15 cellular contexts compared by ENCODE assay signal in genomic region chr2:98484652-98485452, GRCh38. TPM values are rescaled to one million over a fixed set of nuclear protein-coding genes. Genes with fewer than 3 reads are reported as not detected.
DNase-seq lines count a peak whose midpoint lies in the region; ATAC-seq, FAIRE-seq and TF ChIP-seq lines count a peak whose summit lies in the region.
"Had no signal": no experiment of that assay in that cellular context is flagged by ENCODE, and none has a peak within 500 bp of the region (broad histone marks: within the 10 kb centered on the region; RNA-seq: fewer than 3 reads in every experiment).

No MANE protein-coding gene starts in this region.

- peaks cover 93% of the 10 kb centered on the region for H3K4me1 Mint-ChIP-seq in activated CD4-positive, alpha-beta T cell treated with anti-CD3 and anti-CD28 coated beads, Interleukin-2, amount 10 ng/mL, durations not matched to agents 24 days and 14 days

- H3K9me2 ChIP-seq in PC-3 (replicated peaks; ENCODE audit: low read length), result no peaks in the 10 kb centered on the region

- no peak overlapping the region for H2AFZ ChIP-seq in PC-3 (ENCODE audit: low read length)
- H2AFZ ChIP-seq in GM12878 (ENCODE audit: control insufficient read depth, low read depth, low read length), result no peak overlapping the region

- no peaks in the 10 kb centered on the region for H3K27me3 Mint-ChIP-seq in activated CD4-positive, alpha-beta T cell treated with anti-CD3 and anti-CD28 coated beads, Interleukin-2, amount 10 ng/mL, durations not matched to agents 24 days and 14 days

- H3K4me1 ChIP-seq in PC-3 (ENCODE audit: insufficient read depth, low read length), result peaks cover 60% of the 10 kb centered on the region
- H3K4me1 ChIP-seq in GM12878 (ENCODE audit: control insufficient read depth, insufficient read depth, low read length), result peaks cover 93% of the 10 kb centered on the region
- peaks cover 0 to 77% (median 55%) of the 10 kb centered on the region in 4 donors for H3K4me1 ChIP-seq in sigmoid colon
- peaks cover 81% of the 10 kb centered on the region for H3K4me1 ChIP-seq in left ventricle myocardium inferior
- H3K4me1 ChIP-seq: uterus had no signal

- no peak for TF ChIP-seq EP300 in GM12878 (IDR thresholded peaks at IDR 0.05; ENCODE audit: borderline replicate concordance in 1 of 2, control insufficient read depth in 1 of 2, low read depth in 2 of 2, low read length in 2 of 2)
- no peak for TF ChIP-seq EP300 in sigmoid colon (IDR thresholded peaks at IDR 0.05)

- no peaks in the 10 kb centered on the region for H3F3A ChIP-seq in PC-3 (ENCODE audit: low read length, unreplicated experiment)

- intact Hi-C loops in activated CD4-positive, alpha-beta T cell treated with anti-CD3 and anti-CD28 coated beads, Interleukin-2, amount 10 ng/mL, durations not matched to agents 24 days and 14 days (cut with micrococcal nuclease), result no loop called here
- intact Hi-C loops in PC-3 (cut with micrococcal nuclease), result no loop called here
- intact Hi-C loops in GM12878 (cut with micrococcal nuclease; ENCODE audit: unreplicated experiment), result loop anchor here (5.0 kb wide), 2 partner anchors 38 to 73 kb away; no protein-coding TSS in a partner anchor
- intact Hi-C loops in sigmoid colon (cut with DNase I), result no loop called here
- intact Hi-C loops in left ventricle myocardium inferior (cut with micrococcal nuclease), result no loop called here

- no peaks in the 10 kb centered on the region for H4K20me1 ChIP-seq in PC-3 (ENCODE audit: low read length)
- H4K20me1 ChIP-seq in GM12878 (ENCODE audit: control insufficient read depth, insufficient read depth), result no peaks in the 10 kb centered on the region

- H3K79me2 ChIP-seq in PC-3 (ENCODE audit: low read length), result peaks cover 82% of the 10 kb centered on the region
- H3K79me2 ChIP-seq in GM12878 (ENCODE audit: control insufficient read depth, insufficient read depth, low read length), result peaks cover 94% of the 10 kb centered on the region

- TF ChIP-seq POLR2A in GM12878 (IDR thresholded peaks at IDR 0.05; ENCODE audit: low read depth, low read length) (no peak), sigmoid colon (IDR thresholded peaks at IDR 0.05) (no peak)

- CTCF ChIA-PET in PC-3 (lab: Charles Lee) (no interaction called here), GM12878 (lab: Yijun Ruan, JAX) (interaction anchor here (0.9 to 6.6 kb wide), 6 partner anchors 9 to 38 kb away, joined by 3 to 64 read pairs (median 6); no protein-coding TSS in a partner anchor)

- ATAC-seq in PC-3 (no peak), GM12878 (no peak), HG02885 (IDR thresholded peaks at IDR 0.05; ENCODE audit: poor library complexity, unreplicated experiment) (no peak)

- TF ChIP-seq CTCF in PC-3 (conservative IDR thresholded peaks at IDR 0.05; ENCODE audit: low read depth, low read length), result no peak
- no peak for TF ChIP-seq CTCF in GM12878 (IDR thresholded peaks at IDR 0.05 in 2 of 3, conservative IDR thresholded peaks at IDR 0.05 in 1 of 3; ENCODE audit: control insufficient read depth in 2 of 3, extremely low read depth in 1 of 3, insufficient read depth in 1 of 3, low read depth in 3 of 3, low read length in 3 of 3)
- TF ChIP-seq CTCF in sigmoid colon (IDR thresholded peaks at IDR 0.05), result no peak
- TF ChIP-seq CTCF in left ventricle myocardium inferior (IDR thresholded peaks at IDR 0.05; ENCODE audit: borderline replicate concordance), result no peak

- no TSS peak for BruUV-seq in PC-3 (replicated peaks; lab: Mats Ljungman, UMichigan)
- no TSS peak for BruUV-seq in GM12878 (replicated peaks; lab: Mats Ljungman, UMichigan)

- H3K4me3 ChIP-seq in PC-3 (ENCODE audit: low read length) (no peak overlapping the region), GM12878 (no peak overlapping the region), sigmoid colon (no peak overlapping the region), left ventricle myocardium inferior (no peak overlapping the region)
- H3K4me3 ChIP-seq: right lobe of liver, uterus had no signal

- H3K27me3 ChIP-seq in PC-3 (ENCODE audit: low read length) (no peaks in the 10 kb centered on the region), GM12878 (replicated peaks in 1 of 2; ENCODE audit: control insufficient read depth in 2 of 2, insufficient read depth in 2 of 2, low read length in 1 of 2) (no peaks in the 10 kb centered on the region), sigmoid colon (no peaks in the 10 kb centered on the region), left ventricle myocardium inferior (ENCODE audit: low read depth) (no peaks in the 10 kb centered on the region)
- H3K27me3 ChIP-seq: brain microvascular endothelial cell, right lobe of liver, uterus had no signal

- H3K9me3 ChIP-seq in PC-3 (ENCODE audit: low read length), result no peaks in the 10 kb centered on the region
- no peaks in the 10 kb centered on the region for H3K9me3 ChIP-seq in GM12878 (replicated peaks; ENCODE audit: control insufficient read depth, insufficient read depth, low read length)
- no peaks in the 10 kb centered on the region for H3K9me3 ChIP-seq in sigmoid colon
- H3K9me3 ChIP-seq in left ventricle myocardium inferior (replicated peaks), result no peaks in the 10 kb centered on the region
- H3K9me3 ChIP-seq: right lobe of liver, uterus had no signal

- peak overlapping the region; percentile 96 for H3K27ac ChIP-seq in PC-3 (ENCODE audit: low read length)
- peak overlapping the region; percentile 89 for H3K27ac ChIP-seq in GM12878 (ENCODE audit: control insufficient read depth, insufficient read depth)
- H3K27ac ChIP-seq in sigmoid colon, result no peak overlapping the region
- H3K27ac ChIP-seq in left ventricle myocardium inferior (replicated peaks), result no peak overlapping the region
- H3K27ac ChIP-seq: brain microvascular endothelial cell, right lobe of liver, uterus had no signal

- FAIRE-seq in GM12878 (lab: Jason Lieb, UNC), result no peak

- peak overlapping the region; percentile 48 for H3K4me3 Mint-ChIP-seq in activated CD4-positive, alpha-beta T cell treated with anti-CD3 and anti-CD28 coated beads, Interleukin-2, amount 10 ng/mL, durations not matched to agents 24 days and 14 days
- H3K4me3 Mint-ChIP-seq: nephron progenitor cell had no signal

- no peak for DNase-seq in activated CD4-positive, alpha-beta T cell treated with anti-CD3 and anti-CD28 coated beads, Interleukin-2, amount 10 ng/mL, durations not matched to agents 24 days and 14 days
- no peak for DNase-seq in activated CD4-positive, alpha-beta T cell treated with anti-CD3 and anti-CD28 coated beads, Interleukin-2, amount 50 U/mL, for 4 hours
- peak; percentile 41 for DNase-seq in PC-3
- no peak for DNase-seq in GM12878 (ENCODE audit: low read depth, low spot score)
- peak; percentile 32 for DNase-seq in sigmoid colon
- DNase-seq in pons (ENCODE audit: low spot score), result no peak
- DNase-seq in left ventricle myocardium inferior, result no peak
- DNase-seq: brain microvascular endothelial cell; COR-L47; effector CD4-positive, alpha-beta T cell; nephron progenitor cell; right lobe of liver; stimulated activated CD4-positive, alpha-beta T cell treated with anti-CD3 and anti-CD28 coated beads, Interleukin-4, amount 100 ng/mL, for 24 hours; uterus had no signal

- H3K4me2 ChIP-seq in PC-3 (ENCODE audit: low read length) (peak overlapping the region; percentile 28; the same call in 1 of the 2 replicates), GM12878 (ENCODE audit: control insufficient read depth, insufficient read depth) (peak overlapping the region; percentile 15; the same call in 1 of the 2 replicates)

- in situ Hi-C loops in GM12878 (cut with MboI), result no loop called here

- TF ChIP-seq RAD21 in GM12878 (IDR thresholded peaks at IDR 0.05; ENCODE audit: insufficient read depth, low read depth, low read length), result no peak

- SMC1A ChIA-PET in GM12878 (lab: Charles Lee; ENCODE audit: uncharacterized antibody, unreplicated experiment), result interaction anchor here (0.8 to 24.6 kb wide), 4 partner anchors 8 to 26 kb away, joined by 3 to 816 read pairs (median 44); no protein-coding TSS in a partner anchor

- peaks cover 10% of the 10 kb centered on the region for H3K36me3 Mint-ChIP-seq in activated CD4-positive, alpha-beta T cell treated with anti-CD3 and anti-CD28 coated beads, Interleukin-2, amount 10 ng/mL, durations not matched to agents 24 days and 14 days (ENCODE audit: low read depth)

- POLR2A ChIA-PET in PC-3 (lab: Charles Lee; ENCODE audit: unreplicated experiment) (no interaction called here), GM12878 (lab: Charles Lee) (interaction anchor here (0.6 to 16.1 kb wide), 3 partner anchors 9 to 26 kb away, joined by 3 to 545 read pairs (median 3); no protein-coding TSS in a partner anchor)

- H3K9me3 Mint-ChIP-seq in activated CD4-positive, alpha-beta T cell treated with anti-CD3 and anti-CD28 coated beads, Interleukin-2, amount 10 ng/mL, durations not matched to agents 24 days and 14 days, result no peaks in the 10 kb centered on the region
- H3K9me3 Mint-ChIP-seq: nephron progenitor cell had no signal

- H3K9ac ChIP-seq in PC-3 (ENCODE audit: low read length) (no peak overlapping the region; the same call in 1 of the 2 replicates), GM12878 (ENCODE audit: control insufficient read depth, insufficient read depth, low read length) (no peak overlapping the region)

- peak overlapping the region; percentile 72 for H3K27ac Mint-ChIP-seq in activated CD4-positive, alpha-beta T cell treated with anti-CD3 and anti-CD28 coated beads, Interleukin-2, amount 10 ng/mL, durations not matched to agents 24 days and 14 days
- H3K27ac Mint-ChIP-seq: nephron progenitor cell had no signal

- H3K36me3 ChIP-seq in PC-3 (ENCODE audit: low read depth, low read length) (no peaks in the 10 kb centered on the region), GM12878 (ENCODE audit: control insufficient read depth in 2 of 2, insufficient read depth in 2 of 2, low read length in 1 of 2) (peaks cover under 1 to 8% of the 10 kb centered on the region in 2 experiments; a peak in 3 of 4 replicates), sigmoid colon (no peaks in the 10 kb centered on the region), left ventricle myocardium inferior (no peaks in the 10 kb centered on the region)
- H3K36me3 ChIP-seq: brain microvascular endothelial cell, right lobe of liver, uterus had no signal

- RAD21 ChIA-PET in GM12878 (lab: Charles Lee; ENCODE audit: unreplicated experiment), result interaction anchor here (0.6 to 9.1 kb wide), 12 partner anchors 10 to 228 kb away, joined by 3 to 200 read pairs (median 4); no protein-coding TSS in a partner anchor

- WGBS in GM12878 (ENCODE audit: insufficient coverage, insufficient replicate concordance, low lambda C conversion rate, missing lambda C conversion rate), result 98% methylated on average over 13 of the region's 13 CpGs
- WGBS in sigmoid colon, 2 donors, result 86 to 94% methylated on average over 13 of the region's 13 CpGs

RNA-seq across cellular contexts. Expression of gene INPP4A, which starts 40.2 kb away (rescaled TPM):
- 40.2 and 45.0 TPM in 2 replicates for total RNA-seq in activated CD4-positive, alpha-beta T cell treated with anti-CD3 and anti-CD28 coated beads, Interleukin-2, amount 10 ng/mL, durations not matched to agents 24 days and 14 days
- total RNA-seq in PC-3 (2014; rRNA removed), result 23.4 and 28.6 TPM in 2 replicates
- 373 and 420 TPM in 2 replicates for total RNA-seq in GM12878 (2013; cell fraction: nucleolus; rRNA removed)
- 37.9 and 42.8 TPM in 2 replicates for total RNA-seq in GM12878 (2014; rRNA removed)
- 24.0 and 24.1 TPM in 2 replicates for total RNA-seq in GM12878 (2014; rRNA removed; fragmentation: Illumina TruSeq; extraction: Trizol)
- total RNA-seq in GM12878 (2021), result 54.0 and 62.3 TPM in 2 replicates
- 10.5 TPM for polyA plus RNA-seq in GM12878 (2011; ENCODE audit: low read depth)
- 30.8 and 46.4 TPM in 2 replicates for polyA plus RNA-seq in GM12878 (2011; rRNA removed)
- 45.8 and 56.6 TPM in 2 replicates for polyA plus RNA-seq in GM12878 (2011; cell fraction: cytosol; rRNA removed)
- 403 and 492 TPM in 2 replicates for polyA plus RNA-seq in GM12878 (2011; cell fraction: nucleus; rRNA removed)
- polyA plus RNA-seq in GM12878 (2012), result 19.7 and 20.5 TPM in 2 replicates
- 20.4 and 27.4 TPM in 2 replicates for polyA plus RNA-seq in GM12878 (2014; fragmentation: Illumina TruSeq; extraction: Trizol)
- 1 to 10 TPM; 4.7 to 6.2 TPM for polyA plus RNA-seq in GM12878 (2014; fragmentation: Nextera tagmentation; extraction: Ambion mirVana)
- 32.7 and 40.3 TPM in 2 replicates for polyA plus RNA-seq in GM12878 (2014; rRNA removed)
- polyA plus RNA-seq in GM12878 (2016; fragmentation: Nextera tagmentation; extraction: Ambion mirVana), result 10 to 100 TPM; 41.1 to 45.9 TPM
- 220 and 303 TPM in 2 replicates for polyA minus RNA-seq in GM12878 (2011; rRNA and poly(A)+ RNA removed)
- polyA minus RNA-seq in GM12878 (2011; cell fraction: cytosol; rRNA and poly(A)+ RNA removed), result 32.1 and 33.5 TPM in 2 replicates
- 290 and 381 TPM in 2 replicates for polyA minus RNA-seq in GM12878 (2011; cell fraction: nucleus; rRNA and poly(A)+ RNA removed)
- total RNA-seq in sigmoid colon, result 10 to 100 TPM; 30.4 to 49.9 (median 39.9) TPM
- polyA plus RNA-seq in sigmoid colon, result 10 to 100 TPM in 1 of 3 donors, 1 to 10 TPM in 2; 1.8 to 12.2 (median 2.3) TPM
- 20.8 TPM for total RNA-seq in left ventricle myocardium inferior

Comparison
In these comparisons a context has a peak if more than half of its experiments do, and no peak if none do; other contexts are left out.
1. DNase-seq: peak in PC-3 (single experiment) and sigmoid colon (single experiment); none in activated CD4-positive, alpha-beta T cell treated with anti-CD3 and anti-CD28 coated beads, Interleukin-2, amount 10 ng/mL, durations not matched to agents 24 days and 14 days (single experiment), activated CD4-positive, alpha-beta T cell treated with anti-CD3 and anti-CD28 coated beads, Interleukin-2, amount 50 U/mL, for 4 hours (0 of 2), GM12878 (single experiment), pons (single experiment) and left ventricle myocardium inferior (single experiment).
2. H3K27ac ChIP-seq: peak in PC-3 (single experiment) and GM12878 (single experiment); none in sigmoid colon (0 of 4) and left ventricle myocardium inferior (single experiment).